ENCODE assay signal across 8 cellular contexts in genomic region chr5:151651997-151652645, GRCh38. TPM values are rescaled to one million over a fixed set of nuclear protein-coding genes. Genes with fewer than 3 reads are reported as not detected.
DNase-seq lines count a peak whose midpoint lies in the region; ATAC-seq, FAIRE-seq and TF ChIP-seq lines count a peak whose summit lies in the region.

No MANE protein-coding gene starts in this region.

- H3K4me3 ChIP-seq in breast epithelium (no peak overlapping the region), kidney (ENCODE audit: low read length in 2 of 2) (no peak overlapping the region)

- no peak for FAIRE-seq in kidney (lab: Jason Lieb, UNC)

- TF ChIP-seq CTCF in AG09319 (IDR thresholded peaks at IDR 0.05; ENCODE audit: low read depth, low read length) (peak; percentile 99), VCaP (conservative IDR thresholded peaks at IDR 0.05) (peak; percentile 95), breast epithelium (IDR thresholded peaks at IDR 0.05) (peak; percentile 50 to 92 (median 89)), kidney (IDR thresholded peaks at IDR 0.05; ENCODE audit: borderline replicate concordance, extremely low read depth, insufficient read depth) (peak; percentile 93)

- H3K4me1 ChIP-seq in breast epithelium, result no peaks in the 10 kb centered on the region
- H3K4me1 ChIP-seq in kidney (ENCODE audit: control insufficient read depth in 1 of 2, insufficient read depth in 1 of 2, low read depth in 1 of 2, low read length in 2 of 2), result no peaks in the 10 kb centered on the region

- H3K9me3 ChIP-seq in breast epithelium (no peaks in the 10 kb centered on the region), kidney (ENCODE audit: control insufficient read depth in 1 of 2, low read length in 2 of 2) (no peaks in the 10 kb centered on the region)

- H3K27ac ChIP-seq in VCaP, result no peak overlapping the region
- H3K27ac ChIP-seq in breast epithelium, result no peak overlapping the region
- H3K27ac ChIP-seq in kidney (ENCODE audit: low read depth in 2 of 2, low read length in 2 of 2), result no peak overlapping the region

- DNase-seq in AG09319 (ENCODE audit: extremely low read depth, low read depth) (no peak), NCI-H2171 treated with DMSO at 0.1 percent for 48 hours (lab: John Stamatoyannopoulos, UW) (peak; percentile 41), breast epithelium (ENCODE audit: low spot score in 2 of 2) (peak; percentile 67 to 78), kidney (peak; percentile 87)
- DNase-seq in stimulated activated CD4-positive, alpha-beta T cell treated with anti-CD3 and anti-CD28 coated beads, Interleukin-2, amount 100 ng/mL, for 24 hours, result peak; percentile 78 to 79

- ATAC-seq in GM18867 (IDR thresholded peaks at IDR 0.05; ENCODE audit: unreplicated experiment) (peak; percentile 98), HG03064 (IDR thresholded peaks at IDR 0.05; ENCODE audit: low read depth, unreplicated experiment) (peak; percentile 88)

- H3K36me3 ChIP-seq in breast epithelium, result no peaks in the 10 kb centered on the region
- no peaks in the 10 kb centered on the region for H3K36me3 ChIP-seq in kidney (ENCODE audit: control insufficient read depth in 1 of 2, insufficient read depth in 2 of 2, low read length in 2 of 2)

- H3K27me3 ChIP-seq in breast epithelium, result no peaks in the 10 kb centered on the region

- intact Hi-C loops in breast epithelium (cut with DNase I; ENCODE audit: low total_unique reads), result no loop called here
- intact Hi-C loops in kidney (cut with DNase I), result no loop called here

- H3K9ac ChIP-seq in kidney (ENCODE audit: low read length in 2 of 2), result no peak overlapping the region

- no peak for TF ChIP-seq POLR2A in breast epithelium (IDR thresholded peaks at IDR 0.05)

RNA-seq across cellular contexts. Expression of gene SPARC, which starts 34.6 kb away (rescaled TPM):
- 1,000 to 10,000 TPM in 1 of 3 donors, 100 to 1,000 TPM in 2; 220 to 2,507 (median 295) TPM for total RNA-seq in breast epithelium
- total RNA-seq in kidney, result 637 TPM
- 581 TPM for polyA plus RNA-seq in kidney (ENCODE audit: insufficient read depth, low read depth, low replicate concordance)
